Comparison of ENCODE assay signal across 22 cellular contexts in genomic region chr12:1832801-1833595, GRCh38. TPM values are rescaled to one million over a fixed set of nuclear protein-coding genes. Genes with fewer than 3 reads are reported as not detected.
"Had no signal": no experiment of that assay in that cellular context is flagged by ENCODE, and none has a peak within 500 bp of the region (broad histone marks: within the 10 kb centered on the region; RNA-seq: fewer than 3 reads in every experiment).

No MANE protein-coding gene starts in this region.

- H3K27ac ChIP-seq: adrenal gland, body of pancreas, foreskin keratinocyte, ovary, thyroid gland, uterus had no signal

- DNase-seq: activated CD4-positive, alpha-beta T cell treated with anti-CD3 and anti-CD28 coated beads for 4 hours; activated CD8-positive, alpha-beta T cell treated with anti-CD3 and anti-CD28 coated beads for 36 hours; activated effector memory CD4-positive, alpha-beta T cell treated with Interleukin-2 at 50 U/mL for 16 hours; activated T-cell treated with anti-CD3 and anti-CD28 coated beads, Interleukin-2, amount 50 U/mL, for 4 hours; adrenal gland; body of pancreas; cortex of kidney; effector CD8-positive, alpha-beta T cell; foreskin keratinocyte; glutamatergic neuron; hypothalamus; ovary; stimulated activated CD4-positive, alpha-beta T cell treated with anti-CD3 and anti-CD28 coated beads, Interleukin-2, amount 100 ng/mL, for 48 hours; T-helper 17 cell; thyroid gland; uterus had no signal

- H3K4me1 Mint-ChIP-seq: activated naive CD4-positive, alpha-beta T cell treated with anti-CD3 and anti-CD28 coated beads, Interleukin-2, amount 50 U/mL, for 24 hours; central memory CD8-positive, alpha-beta T cell had no signal

- H3K27ac Mint-ChIP-seq: activated CD8-positive, alpha-beta T cell treated with anti-CD3 and anti-CD28 coated beads for 36 hours; activated naive CD4-positive, alpha-beta T cell treated with anti-CD3 and anti-CD28 coated beads, Interleukin-2, amount 50 U/mL, for 24 hours; stimulated activated memory B cell treated with anti-CD40 and anti-IgM and Interleukin-4, amounts not matched to agents 10 μg/mL and 1 μg/mL and 100 μg/mL, for 72 hours; T-helper 17 cell; WTC11 had no signal

- H3K27me3 ChIP-seq: adrenal gland, body of pancreas, ovary, thyroid gland, uterus had no signal

- H3K9me3 Mint-ChIP-seq: activated CD8-positive, alpha-beta T cell treated with anti-CD3 and anti-CD28 coated beads for 36 hours; activated naive CD4-positive, alpha-beta T cell treated with anti-CD3 and anti-CD28 coated beads, Interleukin-2, amount 50 U/mL, for 24 hours; activated T-cell treated with anti-CD3 and anti-CD28 coated beads, Interleukin-2, amount 50 U/mL, for 4 hours; central memory CD8-positive, alpha-beta T cell; stimulated activated memory B cell treated with anti-CD40 and anti-IgM and Interleukin-4, amounts not matched to agents 10 μg/mL and 1 μg/mL and 100 μg/mL, for 72 hours; WTC11 had no signal

- H3K4me3 ChIP-seq: adrenal gland, body of pancreas, ovary, thyroid gland, uterus had no signal

- H3K36me3 Mint-ChIP-seq: activated naive CD4-positive, alpha-beta T cell treated with anti-CD3 and anti-CD28 coated beads, Interleukin-2, amount 50 U/mL, for 24 hours; stimulated activated memory B cell treated with anti-CD40 and anti-IgM and Interleukin-4, amounts not matched to agents 10 μg/mL and 1 μg/mL and 100 μg/mL, for 72 hours; WTC11 had no signal

- H3K36me3 ChIP-seq: adrenal gland, ovary, thyroid gland, uterus had no signal

- H3K4me3 Mint-ChIP-seq: activated CD8-positive, alpha-beta T cell treated with anti-CD3 and anti-CD28 coated beads for 36 hours; activated naive CD4-positive, alpha-beta T cell treated with anti-CD3 and anti-CD28 coated beads, Interleukin-2, amount 50 U/mL, for 24 hours; activated T-cell treated with anti-CD3 and anti-CD28 coated beads, Interleukin-2, amount 50 U/mL, for 4 hours; central memory CD8-positive, alpha-beta T cell; stimulated activated memory B cell treated with anti-CD40 and anti-IgM and Interleukin-4, amounts not matched to agents 10 μg/mL and 1 μg/mL and 100 μg/mL, for 72 hours; T-helper 17 cell; WTC11 had no signal

- H3K9me3 ChIP-seq: adrenal gland, body of pancreas, ovary, thyroid gland, uterus had no signal

- ATAC-seq: activated CD8-positive, alpha-beta T cell treated with anti-CD3 and anti-CD28 coated beads for 36 hours; activated T-cell treated with anti-CD3 and anti-CD28 coated beads, Interleukin-2, amount 50 U/mL, for 4 hours; body of pancreas; foreskin keratinocyte; stimulated activated memory B cell treated with anti-CD40 and anti-IgM and Interleukin-4, amounts not matched to agents 10 μg/mL and 1 μg/mL and 100 μg/mL, for 72 hours; T-helper 17 cell; WTC11 had no signal

- H3K4me1 ChIP-seq: adrenal gland, foreskin keratinocyte, uterus had no signal

RNA-seq across cellular contexts. Expression of gene LRTM2, which starts 12.6 kb away (rescaled TPM):
- total RNA-seq: activated CD8-positive, alpha-beta T cell treated with anti-CD3 and anti-CD28 coated beads for 36 hours; adrenal gland; body of pancreas; foreskin keratinocyte; kidney epithelial cell; liver; ovary; T-helper 17 cell; thyroid gland; uterus had no signal
- polyA plus RNA-seq: adrenal gland, foreskin keratinocyte, liver, ovary had no signal
